13 cellular contexts compared by ENCODE assay signal in the genomic region with DNA sequence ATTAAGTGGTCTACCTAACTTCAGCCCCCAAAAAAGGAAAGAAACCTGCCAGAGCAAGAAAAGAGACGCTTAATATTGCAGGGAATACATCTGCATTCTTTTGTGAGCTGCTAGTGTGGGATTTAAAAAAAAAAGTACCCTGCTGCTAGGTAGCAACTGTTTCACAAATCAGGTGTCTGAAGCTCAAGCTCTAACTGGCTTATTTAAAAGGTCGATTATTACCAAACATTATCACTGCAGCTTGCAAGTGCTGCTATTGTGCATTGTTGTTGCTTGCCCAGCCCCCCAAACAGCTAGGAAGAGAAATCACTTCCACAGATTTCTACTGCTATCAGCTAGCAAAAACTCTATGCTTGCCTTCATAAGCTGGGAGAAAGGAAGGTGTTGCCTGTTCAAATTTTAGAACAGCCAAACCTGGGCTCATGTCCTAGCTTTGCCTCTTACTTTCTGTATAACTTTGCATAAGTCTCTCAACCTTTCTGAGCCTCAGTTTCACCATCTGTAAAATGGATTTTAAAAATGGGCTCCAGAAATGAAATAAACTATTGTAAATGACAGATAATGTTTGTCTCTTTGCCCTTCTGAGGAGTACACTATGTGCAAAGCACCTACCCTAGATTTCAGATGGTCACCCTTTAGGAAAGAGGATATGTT.
DNase-seq lines count a peak whose midpoint lies in the region; TF ChIP-seq lines count a peak whose summit lies in the region.
"Had no signal": no experiment of that assay in that cellular context is flagged by ENCODE, and none has a peak within 500 bp of the region (broad histone marks: within the 10 kb centered on the region; RNA-seq: fewer than 3 reads in every experiment).

No MANE protein-coding gene starts in this region.

- in situ Hi-C loops in ACHN (cut with HindIII; ENCODE audit: low pct_ligation_motif_present, low pct_unique_long_range_greater_than_20kb, low sequenced_read_pairs): no loop called here

- no peak for TF ChIP-seq CTCF in ovary (IDR thresholded peaks at IDR 0.05)

- H3K36me3 ChIP-seq in iPS-20b (ENCODE audit: insufficient read depth, low read depth, low read length): no peaks in the 10 kb centered on the region
- no peaks in the 10 kb centered on the region for H3K36me3 ChIP-seq in ovary
- H3K36me3 ChIP-seq: adrenal gland had no signal

- H3K9me3 ChIP-seq in iPS-20b (ENCODE audit: insufficient read depth, low read depth, low read length) (peaks cover 2% of the 10 kb centered on the region), ovary (no peaks in the 10 kb centered on the region)
- H3K9me3 ChIP-seq: adrenal gland had no signal

- no peak for TF ChIP-seq POLR2A in ovary (IDR thresholded peaks at IDR 0.05)

- H3K27ac ChIP-seq in iPS-20b (ENCODE audit: low read length) (peak overlapping the region; percentile 50), ovary (no peak overlapping the region)
- H3K27ac ChIP-seq: RWPE1 had no signal

- peak overlapping the region; percentile 32; the same call in 1 of the 2 replicates for H3K4me3 ChIP-seq in iPS-20b (ENCODE audit: low read length)
- H3K4me3 ChIP-seq in ovary: peak overlapping the region; percentile 15

- peak; percentile 15 for DNase-seq in ACHN
- DNase-seq in OCI-M1 (lab: John Stamatoyannopoulos, UW): peak; percentile 78
- no peak for DNase-seq in ovary
- DNase-seq in NCI-H1105 treated with DMSO at 0.1 percent for 48 hours (lab: John Stamatoyannopoulos, UW): no peak
- DNase-seq in kidney glomerular epithelial cell (lab: John Stamatoyannopoulos, UW): no peak
- no peak for DNase-seq in stimulated activated CD4-positive, alpha-beta T cell treated with anti-CD3 and anti-CD28 coated beads, Interleukin-2, amount 100 ng/mL, for 48 hours
- no peak for DNase-seq in activated effector memory CD4-positive, alpha-beta T cell treated with anti-CD3 and anti-CD28 coated beads, Interleukin-2, amount 50 U/mL, for 16 hours
- DNase-seq: activated CD4-positive, alpha-beta T cell treated with anti-CD3 and anti-CD28 coated beads for 4 hours; adrenal gland; CD8-positive, alpha-beta memory T cell; NCI-H1092 treated with DMSO at 0.1 percent for 48 hours had no signal

- WGBS in ovary, 3 donors: 11 to 18% (median 14%) methylated on average over 2 of the region's 2 CpGs

- TF ChIP-seq EP300 in ovary (IDR thresholded peaks at IDR 0.05): no peak

- H3K27me3 ChIP-seq in iPS-20b (ENCODE audit: insufficient read depth, low read length) (no peaks in the 10 kb centered on the region), ovary (no peaks in the 10 kb centered on the region)
- H3K27me3 ChIP-seq: adrenal gland had no signal

- intact Hi-C loops in ovary (cut with DNase I): no loop called here

- peak overlapping the region; percentile 44; the same call in 1 of the 2 replicates for H3K9ac ChIP-seq in iPS-20b (ENCODE audit: low read depth, low read length)

- H3K4me1 ChIP-seq in iPS-20b (ENCODE audit: insufficient read depth, low read length) (peaks cover 50% of the 10 kb centered on the region), ovary (ENCODE audit: insufficient read depth) (peaks cover 2% of the 10 kb centered on the region)

Comparison
In these comparisons a context has a peak if more than half of its experiments do, and no peak if none do; other contexts are left out.
1. DNase-seq: peak in ACHN (single experiment) and OCI-M1 (single experiment); none in ovary (0 of 5), NCI-H1105 treated with DMSO at 0.1 percent for 48 hours (single experiment), kidney glomerular epithelial cell (single experiment), stimulated activated CD4-positive, alpha-beta T cell treated with anti-CD3 and anti-CD28 coated beads, Interleukin-2, amount 100 ng/mL, for 48 hours (0 of 2) and activated effector memory CD4-positive, alpha-beta T cell treated with anti-CD3 and anti-CD28 coated beads, Interleukin-2, amount 50 U/mL, for 16 hours (single experiment).